In the genomic region with DNA sequence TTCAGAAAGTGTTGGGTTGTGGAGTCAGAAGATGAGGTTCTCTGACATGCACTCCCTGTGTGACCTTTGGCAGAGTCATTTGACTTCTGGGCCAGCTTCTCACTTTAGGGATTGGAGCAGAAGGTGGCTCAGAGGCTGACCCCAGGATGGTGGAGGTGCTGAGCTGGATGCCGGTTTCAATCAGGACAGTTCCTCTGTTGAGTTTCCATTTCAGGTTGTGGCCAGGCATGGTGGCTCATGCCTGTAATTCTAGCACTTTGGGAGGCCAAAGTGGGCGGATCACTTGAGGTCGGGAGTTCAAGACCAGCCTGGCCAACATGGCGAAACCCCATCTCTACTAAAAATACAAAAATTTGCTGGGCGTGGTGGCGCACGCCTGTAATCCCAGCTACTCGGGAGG, we compare ENCODE assay signal across 18 cellular contexts. TPM values are rescaled to one million over a fixed set of nuclear protein-coding genes. Genes with fewer than 3 reads are reported as not detected.
DNase-seq lines count a peak whose midpoint lies in the region; ATAC-seq and TF ChIP-seq lines count a peak whose summit lies in the region.
"Not testable (repeated sequence)": the region's sequence is repeated elsewhere in the genome, so short reads cannot be mapped to it uniquely, and the experiment has no call there.
"Had no signal": no experiment of that assay in that cellular context is flagged by ENCODE, and none has a peak within 500 bp of the region (broad histone marks: within the 10 kb centered on the region; RNA-seq: fewer than 3 reads in every experiment).

No MANE protein-coding gene starts in this region.

- peak overlapping the region; percentile 61 to 95 (median 92) for H3K4me3 Mint-ChIP-seq in CD8-positive, alpha-beta memory T cell
- peak overlapping the region; percentile 96 for H3K4me3 Mint-ChIP-seq in T-helper 1 cell treated with Interleukin-12 subunit alpha and Interleukin-12 subunit beta and Interleukin-4 antibody, amounts not matched to agents 30 μg/mL and 1 μg/mL, for 36 hours
- H3K4me3 Mint-ChIP-seq in activated naive CD8-positive, alpha-beta T cell treated with anti-CD3 and anti-CD28 coated beads, Interleukin-2, amount 50 U/mL, for 24 hours = peak overlapping the region; percentile 87
- H3K4me3 Mint-ChIP-seq in immature natural killer cell (peak overlapping the region in 4 of 5 donors; percentile 86 to 89 (median 88)), neural progenitor cell (peak overlapping the region; percentile 91)

- not testable (repeated sequence) for H3K4me3 ChIP-seq in CD8-positive, alpha-beta memory T cell (ENCODE audit: low read length); neural progenitor cell
- H3K4me3 ChIP-seq in Loucy (ENCODE audit: low read length, poor library complexity, severe bottlenecking) (peak overlapping the region; percentile 77), thymus (ENCODE audit: low read length) (peak overlapping the region; percentile 94)

- CTCF ChIA-PET in CD8-positive, alpha-beta memory T cell (lab: Charles Lee) = interaction anchor here (4.1 kb wide), 1 partner anchor 20 kb away, joined by 17 read pairs; the partner anchor contains the start of gene CIB2

- H3K27ac Mint-ChIP-seq in CD8-positive, alpha-beta memory T cell = peak overlapping the region in 4 of 8 donors; percentile 22 to 92 (median 76)
- not testable (repeated sequence) for H3K27ac Mint-ChIP-seq in T-helper 1 cell treated with Interleukin-12 subunit alpha and Interleukin-12 subunit beta and Interleukin-4 antibody, amounts not matched to agents 30 μg/mL and 1 μg/mL, for 36 hours; neural progenitor cell
- H3K27ac Mint-ChIP-seq in activated naive CD8-positive, alpha-beta T cell treated with anti-CD3 and anti-CD28 coated beads, Interleukin-2, amount 50 U/mL, for 24 hours = peak overlapping the region; percentile 44
- H3K27ac Mint-ChIP-seq in immature natural killer cell = peak overlapping the region in 3 of 6 donors; percentile 62 to 85 (median 79)

- peaks cover 61% of the 10 kb centered on the region for H3K79me2 ChIP-seq in Loucy (ENCODE audit: insufficient read depth, low read length)
- not testable (repeated sequence) for H3K79me2 ChIP-seq in neural progenitor cell (ENCODE audit: low read depth)

- H3K27ac ChIP-seq in CD8-positive, alpha-beta memory T cell (ENCODE audit: low read depth, low read length); neural progenitor cell; thymus (ENCODE audit: low read depth): not testable (repeated sequence)

- not testable (repeated sequence) for H3K27me3 ChIP-seq in CD8-positive, alpha-beta memory T cell (ENCODE audit: insufficient read depth, low read length, poor library complexity, severe bottlenecking); Loucy (ENCODE audit: insufficient read depth, low read length, poor library complexity, severe bottlenecking); thymus (ENCODE audit: control insufficient read depth, insufficient read depth)
- peaks cover 19% of the 10 kb centered on the region for H3K27me3 ChIP-seq in neural progenitor cell

- H3K36me3 ChIP-seq in CD8-positive, alpha-beta memory T cell (ENCODE audit: insufficient read depth, low read length); Loucy (ENCODE audit: insufficient read depth, low read length); neural progenitor cell: not testable (repeated sequence)
- H3K36me3 ChIP-seq in thymus (ENCODE audit: control insufficient read depth, insufficient read depth) = peaks cover 10% of the 10 kb centered on the region

- over 99% methylated on average over 8 of the region's 8 CpGs for WGBS in thymus

- not testable (repeated sequence) for H3K9me3 ChIP-seq in CD8-positive, alpha-beta memory T cell (ENCODE audit: low read length); Loucy (ENCODE audit: insufficient read depth, low read depth, low read length); neural progenitor cell (ENCODE audit: low read depth); thymus (ENCODE audit: control insufficient read depth)

- H3K9ac ChIP-seq in Loucy (ENCODE audit: low read depth, low read length, poor library complexity, severe bottlenecking) = peak overlapping the region; percentile 76
- H3K9ac ChIP-seq in neural progenitor cell = not testable (repeated sequence)

- H3K27me3 Mint-ChIP-seq in CD8-positive, alpha-beta memory T cell; T-helper 1 cell treated with Interleukin-12 subunit alpha and Interleukin-12 subunit beta and Interleukin-4 antibody, amounts not matched to agents 30 μg/mL and 1 μg/mL, for 36 hours (ENCODE audit: low read depth); activated naive CD8-positive, alpha-beta T cell treated with anti-CD3 and anti-CD28 coated beads, Interleukin-2, amount 50 U/mL, for 24 hours; immature natural killer cell (ENCODE audit: low read depth in 3 of 3); neural progenitor cell (ENCODE audit: insufficient read depth, low read depth): not testable (repeated sequence)

- POLR2A ChIA-PET in CD8-positive, alpha-beta memory T cell (lab: Charles Lee) = interaction anchor here (0.5 kb wide), 1 partner anchor 22 kb away, joined by 3 read pairs; no protein-coding TSS in a partner anchor

- DNase-seq in CD8-positive, alpha-beta memory T cell; activated naive CD8-positive, alpha-beta T cell treated with anti-CD3 and anti-CD28 coated beads, Interleukin-2, amount 50 U/mL, for 24 hours; immature natural killer cell; neural progenitor cell (ENCODE audit: low spot score): not testable (repeated sequence)
- DNase-seq in activated CD8-positive, alpha-beta memory T cell treated with anti-CD3 and anti-CD28 coated beads for 24 hours = peak; percentile 33

- H3K4me2 ChIP-seq in Loucy (ENCODE audit: low read depth, low read length, poor library complexity, severe bottlenecking) = peak overlapping the region; percentile 86
- H3K4me2 ChIP-seq in neural progenitor cell = not testable (repeated sequence)

- H3K9me2 ChIP-seq in Loucy (replicated peaks; ENCODE audit: low read depth, low read length) = not testable (repeated sequence)

- peaks cover 30% of the 10 kb centered on the region for H3K4me1 ChIP-seq in CD8-positive, alpha-beta memory T cell (ENCODE audit: insufficient read depth, low read length)
- H3K4me1 ChIP-seq in Loucy (ENCODE audit: insufficient read depth, low read length, poor library complexity, severe bottlenecking) (peaks cover 45% of the 10 kb centered on the region), thymus (ENCODE audit: control insufficient read depth, insufficient read depth, low read length) (peaks cover 27% of the 10 kb centered on the region)
- H3K4me1 ChIP-seq in neural progenitor cell = not testable (repeated sequence)

- peaks cover 0 to 27% (median 0%) of the 10 kb centered on the region in 3 donors for H3K36me3 Mint-ChIP-seq in CD8-positive, alpha-beta memory T cell
- H3K36me3 Mint-ChIP-seq in T-helper 1 cell treated with Interleukin-12 subunit alpha and Interleukin-12 subunit beta and Interleukin-4 antibody, amounts not matched to agents 30 μg/mL and 1 μg/mL, for 36 hours (ENCODE audit: low read depth) = peaks cover 20% of the 10 kb centered on the region
- H3K36me3 Mint-ChIP-seq in activated naive CD8-positive, alpha-beta T cell treated with anti-CD3 and anti-CD28 coated beads, Interleukin-2, amount 50 U/mL, for 24 hours (ENCODE audit: low read depth) = peaks cover 20% of the 10 kb centered on the region
- not testable (repeated sequence) for H3K36me3 Mint-ChIP-seq in immature natural killer cell, neural progenitor cell

- H2AFZ ChIP-seq in Loucy (ENCODE audit: low read length); neural progenitor cell (replicated peaks): not testable (repeated sequence)

- peaks cover 37 to 52% (median 44%) of the 10 kb centered on the region in 3 donors for H3K4me1 Mint-ChIP-seq in CD8-positive, alpha-beta memory T cell
- peaks cover 38% of the 10 kb centered on the region for H3K4me1 Mint-ChIP-seq in T-helper 1 cell treated with Interleukin-12 subunit alpha and Interleukin-12 subunit beta and Interleukin-4 antibody, amounts not matched to agents 30 μg/mL and 1 μg/mL, for 36 hours (ENCODE audit: low read depth)
- H3K4me1 Mint-ChIP-seq in activated naive CD8-positive, alpha-beta T cell treated with anti-CD3 and anti-CD28 coated beads, Interleukin-2, amount 50 U/mL, for 24 hours = peaks cover 46% of the 10 kb centered on the region
- H3K4me1 Mint-ChIP-seq in immature natural killer cell = peaks cover 23 to 37% of the 10 kb centered on the region in 2 donors
- H3K4me1 Mint-ChIP-seq in neural progenitor cell = peaks cover 23% of the 10 kb centered on the region

- peak; percentile 9 for ATAC-seq in activated naive CD8-positive, alpha-beta T cell treated with anti-CD3 and anti-CD28 coated beads, Interleukin-2, amount 50 U/mL, for 24 hours

- not testable (repeated sequence) for H3F3A ChIP-seq in Loucy (ENCODE audit: low read depth)
- peaks cover 13% of the 10 kb centered on the region for H3F3A ChIP-seq in neural progenitor cell (ENCODE audit: low read depth)

- H4K20me1 ChIP-seq in Loucy (ENCODE audit: insufficient read depth, low read length, poor library complexity, severe bottlenecking) (peaks cover 25% of the 10 kb centered on the region), neural progenitor cell (ENCODE audit: low read depth) (peaks cover 12% of the 10 kb centered on the region)

- H3K9me3 Mint-ChIP-seq in CD8-positive, alpha-beta memory T cell; T-helper 1 cell treated with Interleukin-12 subunit alpha and Interleukin-12 subunit beta and Interleukin-4 antibody, amounts not matched to agents 30 μg/mL and 1 μg/mL, for 36 hours; activated naive CD8-positive, alpha-beta T cell treated with anti-CD3 and anti-CD28 coated beads, Interleukin-2, amount 50 U/mL, for 24 hours; immature natural killer cell; neural progenitor cell: not testable (repeated sequence)

- TF ChIP-seq CTCF in Loucy (conservative IDR thresholded peaks at IDR 0.05; ENCODE audit: low read length); neural progenitor cell (IDR thresholded peaks at IDR 0.05): not testable (repeated sequence)

RNA-seq across cellular contexts. Expression of gene IDH3A, which starts 1.9 kb away (rescaled TPM):
- 100 to 1,000 TPM; 134 to 151 TPM for total RNA-seq in CD8-positive, alpha-beta memory T cell
- 44.3 TPM for polyA plus RNA-seq in CD8-positive, alpha-beta memory T cell
- 10 to 100 TPM; 39.6 to 59.7 (median 41.4) TPM for polyA plus RNA-seq in immature natural killer cell
- 16.0 and 19.3 TPM in 2 replicates for total RNA-seq in neural progenitor cell (ENCODE audit: low replicate concordance)
- 45.7 TPM for polyA plus RNA-seq in thymus

RNA-seq across cellular contexts. Expression of gene CIB2, which starts 19.8 kb away (rescaled TPM):
- total RNA-seq in CD8-positive, alpha-beta memory T cell = 1 to 10 TPM; 2.1 to 2.3 TPM
- 2.0 TPM for polyA plus RNA-seq in CD8-positive, alpha-beta memory T cell
- polyA plus RNA-seq in immature natural killer cell = 1 to 10 TPM in 2 of 3 donors, not detected in 1; 1.8 to 2.8 TPM
- total RNA-seq in neural progenitor cell (ENCODE audit: low replicate concordance) = 40.6 and 52.0 TPM in 2 replicates
- polyA plus RNA-seq in thymus = 11.2 TPM

RNA-seq across cellular contexts. Expression of gene SH2D7, which starts 58.7 kb away (rescaled TPM):
- not detected for total RNA-seq in CD8-positive, alpha-beta memory T cell
- polyA plus RNA-seq in CD8-positive, alpha-beta memory T cell = not detected
- polyA plus RNA-seq in immature natural killer cell = not detected
- not detected in 2 replicates for total RNA-seq in neural progenitor cell (ENCODE audit: low replicate concordance)
- 0.05 TPM for polyA plus RNA-seq in thymus
- total RNA-seq: activated CD8-positive, alpha-beta memory T cell treated with anti-CD3 and anti-CD28 coated beads for 36 hours; adrenal gland; breast epithelium; gastroesophageal sphincter; lower leg skin; osteocyte; sciatic nerve; SJSA1; temporal lobe; vagina had no signal
- polyA plus RNA-seq: adrenal gland had no signal
